In genomic region chr16:84979516-84979915, GRCh38 we compare ENCODE assay signal across 17 cellular contexts. TPM values are rescaled to one million over a fixed set of nuclear protein-coding genes. Genes with fewer than 3 reads are reported as not detected.
A peak's percentile ranks its signal among the peaks of the same experiment; 100 is the strongest.
DNase-seq lines count a peak whose midpoint lies in the region; ATAC-seq, FAIRE-seq and TF ChIP-seq lines count a peak whose summit lies in the region.
"Had no signal": no experiment of that assay in that cellular context is flagged by ENCODE, and none has a peak within 500 bp of the region (broad histone marks: within the 10 kb centered on the region; RNA-seq: fewer than 3 reads in every experiment).

No MANE protein-coding gene starts in this region.

- H3K9me1 ChIP-seq in IMR-90 (ENCODE audit: insufficient read depth, low read length) (peaks cover 37% of the 10 kb centered on the region), keratinocyte (ENCODE audit: control insufficient read depth, extremely low read depth, insufficient read depth, low read length) (no peaks in the 10 kb centered on the region)

- no peak overlapping the region for H4K91ac ChIP-seq in IMR-90 (ENCODE audit: insufficient read depth, low read depth, low read length)

- no peak for FAIRE-seq in keratinocyte (lab: Jason Lieb, UNC)
- FAIRE-seq: GM19239 had no signal

- H3K18ac ChIP-seq in IMR-90 (ENCODE audit: low read depth, low read length), result peak overlapping the region; percentile 82; the same call in 1 of the 2 replicates

- peaks cover 46 to 82% of the 10 kb centered on the region in 2 experiments for H3K79me1 ChIP-seq in IMR-90 (ENCODE audit: low read depth in 1 of 2, low read length in 2 of 2)

- no peak overlapping the region for H3K27ac ChIP-seq in IMR-90 (ENCODE audit: insufficient read depth, low read length)
- peak overlapping the region; percentile 38 for H3K27ac ChIP-seq in keratinocyte (ENCODE audit: control insufficient read depth, insufficient read depth, low read length)
- no peak overlapping the region for H3K27ac ChIP-seq in right lobe of liver

- H3K9ac ChIP-seq in IMR-90 (ENCODE audit: low read depth, low read length) (no peak overlapping the region), keratinocyte (ENCODE audit: control insufficient read depth, extremely low read depth, insufficient read depth, low read length) (no peak overlapping the region)

- dilution Hi-C loops in IMR-90 (cut with HindIII; ENCODE audit: low sequenced_read_pairs, unreplicated experiment) (no loop called here), keratinocyte (cut with MboI; ENCODE audit: extremely low pct_ligation_motif_present, low sequenced_read_pairs) (loop anchor here (10.0 kb wide), 1 partner anchor 195 kb away; no protein-coding TSS in a partner anchor)

- H2BK5ac ChIP-seq in IMR-90 (ENCODE audit: low read depth, low read length, poor library complexity, severe bottlenecking), result peak overlapping the region; percentile 78

- TF ChIP-seq CTCF in IMR-90 (conservative IDR thresholded peaks at IDR 0.05; ENCODE audit: low read depth, low read length), result no peak
- TF ChIP-seq CTCF in keratinocyte (optimal IDR thresholded peaks at IDR 0.05 in 1 of 3, IDR thresholded peaks at IDR 0.05 in 1 of 3, conservative IDR thresholded peaks at IDR 0.05 in 1 of 3; ENCODE audit: extremely low read depth in 1 of 3, insufficient read depth in 2 of 3, low read length in 3 of 3), result no peak
- no peak for TF ChIP-seq CTCF in right lobe of liver (IDR thresholded peaks at IDR 0.05)

- H3K9me3 ChIP-seq in IMR-90 (ENCODE audit: control insufficient read depth, insufficient read depth, low read length), result no peaks in the 10 kb centered on the region
- H3K9me3 ChIP-seq in keratinocyte (ENCODE audit: control insufficient read depth, low read depth, low read length), result no peaks in the 10 kb centered on the region
- no peaks in the 10 kb centered on the region for H3K9me3 ChIP-seq in right lobe of liver

- CTCF ChIA-PET in IMR-90 (lab: Yijun Ruan, JAX), result interaction anchor here (0.7 to 1.1 kb wide), 2 partner anchors 26 to 273 kb away, joined by 3 to 5 read pairs; no protein-coding TSS in a partner anchor

- intact Hi-C loops in IMR-90 (cut with micrococcal nuclease), result no loop called here
- intact Hi-C loops in right lobe of liver (cut with DNase I), result no loop called here

- H4K5ac ChIP-seq in IMR-90 (ENCODE audit: low read depth, low read length), result no peak overlapping the region; the same call in 1 of the 2 replicates

- TF ChIP-seq POLR2A in IMR-90 (IDR thresholded peaks at IDR 0.05; ENCODE audit: low read depth, low read length) (no peak), right lobe of liver (IDR thresholded peaks at IDR 0.05) (no peak)

- no peak overlapping the region for H2BK15ac ChIP-seq in IMR-90 (ENCODE audit: low read depth, low read length)

- DNase-seq in ELR (ENCODE audit: low read depth) (peak; percentile 82), IMR-90 (peak; percentile 64), keratinocyte (ENCODE audit: low read depth, low spot score) (peak; percentile 62), right lobe of liver (no peak)
- no peak for DNase-seq in central memory CD8-positive, alpha-beta T cell (ENCODE audit: low spot score in 2 of 2)
- DNase-seq: ACHN, C1 segment of cervical spinal cord, GF-D8, NCI-H1105, NCI-H2081 treated with DMSO at 0.1 percent for 48 hours, NCI-H774, SIG-M5 had no signal

- H3K4me1 ChIP-seq in IMR-90 (ENCODE audit: control insufficient read depth, insufficient read depth, low read length) (peaks cover 22% of the 10 kb centered on the region), keratinocyte (ENCODE audit: control insufficient read depth, extremely low read depth, insufficient read depth, low read length) (peaks cover 9% of the 10 kb centered on the region), right lobe of liver (no peaks in the 10 kb centered on the region)

- no TSS peak for BruUV-seq in IMR-90 (replicated peaks; lab: Mats Ljungman, UMichigan)

- H2BK120ac ChIP-seq in IMR-90 (ENCODE audit: low read depth, low read length), result no peak overlapping the region

- ATAC-seq in IMR-90 (ENCODE audit: low read depth), result no peak
- ATAC-seq in central memory CD8-positive, alpha-beta T cell (replicated peaks; ENCODE audit: extremely low read depth, poor library complexity, severe bottlenecking), result no peak
- ATAC-seq in HG02588 (IDR thresholded peaks at IDR 0.05; ENCODE audit: unreplicated experiment), result no peak
- no peak for ATAC-seq in GM18867 (IDR thresholded peaks at IDR 0.05; ENCODE audit: unreplicated experiment)
- ATAC-seq in right lobe of liver, result no peak
- ATAC-seq: GM23338, SK-N-SH treated with all-trans-retinoic acid at 6 μM for 48 hours had no signal

- no peaks in the 10 kb centered on the region for H3K9me3 Mint-ChIP-seq in central memory CD8-positive, alpha-beta T cell
- H3K9me3 Mint-ChIP-seq: GM23338 had no signal

- peaks cover 68% of the 10 kb centered on the region for H3K36me3 Mint-ChIP-seq in central memory CD8-positive, alpha-beta T cell (ENCODE audit: insufficient read depth)

- WGBS in IMR-90 (ENCODE audit: extremely low coverage in 2 of 2, insufficient read length in 1 of 2), 2 experiments, result no CpG with 5 or more reads among the region's 4 CpGs
- WGBS in right lobe of liver (ENCODE audit: insufficient coverage, low coverage, low lambda C conversion rate, missing lambda C conversion rate), result 90% methylated on average over 4 of the region's 4 CpGs

- H3K27ac Mint-ChIP-seq in central memory CD8-positive, alpha-beta T cell (ENCODE audit: low read depth), result peak overlapping the region; percentile 16
- H3K27ac Mint-ChIP-seq: GM23338 had no signal

- H3K4me2 ChIP-seq in IMR-90 (ENCODE audit: low read depth, low read length) (no peak overlapping the region), keratinocyte (ENCODE audit: control insufficient read depth, extremely low read depth, insufficient read depth, low read depth, low read length) (peak overlapping the region; percentile 28)
- H3K4me2 ChIP-seq: GM23338 had no signal

- peak overlapping the region; percentile 81 for H3K14ac ChIP-seq in IMR-90 (replicated peaks; ENCODE audit: low read depth, low read length)

- H4K20me1 ChIP-seq in IMR-90 (ENCODE audit: insufficient read depth, low read length) (0 out of 2 replicates have a peak, but pooled peaks cover 3% of the 10 kb centered on the region), keratinocyte (ENCODE audit: control insufficient read depth, extremely low read depth, insufficient read depth, low read length) (peaks cover 2% of the 10 kb centered on the region)

- H4K8ac ChIP-seq in IMR-90 (ENCODE audit: low read depth in 2 of 2, low read length in 2 of 2), result peak overlapping the region in 1 of 2 experiments; percentile 62; a peak in 2 of 4 replicates

- in situ Hi-C loops in IMR-90 (cut with MboI; ENCODE audit: low sequenced_read_pairs), result no loop called here

- H2AK9ac ChIP-seq in IMR-90 (replicated peaks; ENCODE audit: low read depth, low read length, poor library complexity), result no peak overlapping the region

- H3K4ac ChIP-seq in IMR-90 (ENCODE audit: low read depth, low read length), result peak overlapping the region; percentile 59; the same call in 1 of the 2 replicates

- no peaks in the 10 kb centered on the region for H3K27me3 Mint-ChIP-seq in central memory CD8-positive, alpha-beta T cell

- no peak for TF ChIP-seq RAD21 in IMR-90 (IDR thresholded peaks at IDR 0.05; ENCODE audit: low read length)

- no peaks in the 10 kb centered on the region for H3K27me3 ChIP-seq in IMR-90 (ENCODE audit: control insufficient read depth, insufficient read depth, low read length)
- no peaks in the 10 kb centered on the region for H3K27me3 ChIP-seq in keratinocyte (ENCODE audit: control insufficient read depth, extremely low read depth, insufficient read depth, low read length)
- no peaks in the 10 kb centered on the region for H3K27me3 ChIP-seq in right lobe of liver

- H3K4me3 ChIP-seq in IMR-90 (ENCODE audit: insufficient read depth, low read depth, low read length) (no peak overlapping the region), keratinocyte (ENCODE audit: control insufficient read depth in 2 of 3, extremely low read depth in 1 of 3, insufficient read depth in 2 of 3, low read depth in 1 of 3, low read length in 3 of 3) (no peak overlapping the region), right lobe of liver (no peak overlapping the region)
- H3K4me3 ChIP-seq: GM23338 had no signal

- peaks cover 7% of the 10 kb centered on the region for H3K79me2 ChIP-seq in keratinocyte (ENCODE audit: control insufficient read depth, insufficient read depth, low read length)

- no peak overlapping the region for H3K23ac ChIP-seq in IMR-90 (ENCODE audit: low read depth, low read length)

- H2BK20ac ChIP-seq in IMR-90 (ENCODE audit: low read depth, low read length), result no peak overlapping the region

- POLR2A ChIA-PET in IMR-90 (lab: Charles Lee; ENCODE audit: unreplicated experiment), result no interaction called here

- H3K4me3 Mint-ChIP-seq in central memory CD8-positive, alpha-beta T cell, result no peak overlapping the region
- H3K4me3 Mint-ChIP-seq: GM23338 had no signal

- peaks cover 56% of the 10 kb centered on the region for H3K36me3 ChIP-seq in IMR-90 (ENCODE audit: control insufficient read depth, insufficient read depth, low read length)
- H3K36me3 ChIP-seq in keratinocyte (ENCODE audit: control insufficient read depth in 2 of 2, extremely low read depth in 1 of 2, insufficient read depth in 2 of 2, low read length in 2 of 2), result peaks cover 33 to 40% of the 10 kb centered on the region in 2 experiments
- peaks cover 4 to 64% (median 26%) of the 10 kb centered on the region in 4 donors for H3K36me3 ChIP-seq in right lobe of liver

- no peak overlapping the region for H2AFZ ChIP-seq in IMR-90 (replicated peaks; ENCODE audit: low read length, poor library complexity)
- H2AFZ ChIP-seq in keratinocyte (ENCODE audit: control insufficient read depth, low read length), result no peak overlapping the region
- H2AFZ ChIP-seq: GM23338 had no signal

- no peak overlapping the region for H3K56ac ChIP-seq in IMR-90 (ENCODE audit: extremely low read depth, insufficient read depth, low read length)

- H3K4me1 Mint-ChIP-seq in central memory CD8-positive, alpha-beta T cell, result peaks cover 16% of the 10 kb centered on the region
- H3K4me1 Mint-ChIP-seq: GM23338 had no signal

- H2AK5ac ChIP-seq in IMR-90 (ENCODE audit: low read depth, low read length), result peak overlapping the region; percentile 77; the same call in 1 of the 2 replicates

RNA-seq across cellular contexts. Expression of gene ZDHHC7, which starts 31.8 kb away (rescaled TPM):
- 80.1 and 81.1 TPM in 2 replicates for total RNA-seq in IMR-90 (2012; rRNA removed)
- 97.1 and 104 TPM in 2 replicates for polyA plus RNA-seq in IMR-90 (2012; rRNA removed)
- polyA plus RNA-seq in IMR-90 (2012; cell fraction: cytosol; rRNA removed), result 86.7 and 88.8 TPM in 2 replicates
- polyA plus RNA-seq in IMR-90 (2012; cell fraction: nucleus; rRNA removed; ENCODE audit: low replicate concordance), result 63.2 and 114 TPM in 2 replicates
- polyA plus RNA-seq in keratinocyte, result 36.1 to 58.9 TPM (median 37.8 TPM) in 3 replicates
- 12.3 TPM for polyA plus RNA-seq in keratinocyte (2011; ENCODE audit: low read depth)
- polyA plus RNA-seq in keratinocyte (2011; cell fraction: cytosol; rRNA removed), result 53.5 and 81.2 TPM in 2 replicates
- 98.1 and 113 TPM in 2 replicates for polyA plus RNA-seq in keratinocyte (2011; cell fraction: nucleus; rRNA removed)
- 31.7 and 40.2 TPM in 2 replicates for polyA plus RNA-seq in keratinocyte (2012; ENCODE audit: low replicate concordance)
- 37.9 to 225 TPM (median 43.5 TPM) in 3 replicates for polyA minus RNA-seq in keratinocyte
- polyA minus RNA-seq in keratinocyte (2011; cell fraction: cytosol; rRNA and poly(A)+ RNA removed), result 27.6 TPM
- 47.8 and 66.1 TPM in 2 replicates for polyA minus RNA-seq in keratinocyte (2011; cell fraction: nucleus; rRNA and poly(A)+ RNA removed)
- 10 to 100 TPM; 10.7 to 27.5 (median 19.0) TPM for total RNA-seq in right lobe of liver

RNA-seq across cellular contexts. Expression of gene KIAA0513, which starts 48.1 kb away (rescaled TPM):
- total RNA-seq in IMR-90 (2012; rRNA removed) (9.5 and 10.3 TPM in 2 replicates), right lobe of liver (1 to 10 TPM; 2.6 to 7.4 (median 4.7) TPM)
- polyA plus RNA-seq in IMR-90 (2012; rRNA removed) (9.5 and 11.4 TPM in 2 replicates), keratinocyte (2.6 to 3.6 TPM (median 3.3 TPM) in 3 replicates)
- 5.7 and 7.2 TPM in 2 replicates for polyA plus RNA-seq in IMR-90 (2012; cell fraction: cytosol; rRNA removed)
- polyA plus RNA-seq in IMR-90 (2012; cell fraction: nucleus; rRNA removed; ENCODE audit: low replicate concordance), result 10.8 and 15.5 TPM in 2 replicates
- 19.8 TPM for polyA plus RNA-seq in keratinocyte (2011; ENCODE audit: low read depth)
- 1.7 and 1.9 TPM in 2 replicates for polyA plus RNA-seq in keratinocyte (2011; cell fraction: cytosol; rRNA removed)
- polyA plus RNA-seq in keratinocyte (2011; cell fraction: nucleus; rRNA removed), result 4.4 and 4.8 TPM in 2 replicates
- 3.4 and 8.9 TPM in 2 replicates for polyA plus RNA-seq in keratinocyte (2012; ENCODE audit: low replicate concordance)
- polyA minus RNA-seq in keratinocyte, result 4.6 to 8.8 TPM (median 8.7 TPM) in 3 replicates
- polyA minus RNA-seq in keratinocyte (2011; cell fraction: cytosol; rRNA and poly(A)+ RNA removed), result 1.9 TPM
- 3.7 and 6.8 TPM in 2 replicates for polyA minus RNA-seq in keratinocyte (2011; cell fraction: nucleus; rRNA and poly(A)+ RNA removed)

Comparison
In these comparisons a context has a peak if more than half of its experiments do, and no peak if none do; other contexts are left out.
1. DNase-seq: peak in ELR (single experiment), IMR-90 (single experiment) and keratinocyte (single experiment); none in central memory CD8-positive, alpha-beta T cell (0 of 2) and right lobe of liver (0 of 3).